In genomic region chr2:97656129-97656755, GRCh38 we compare ENCODE assay signal across 19 cellular contexts. TPM values are rescaled to one million over a fixed set of nuclear protein-coding genes. Genes with fewer than 3 reads are reported as not detected.
"Had no signal": no experiment of that assay in that cellular context is flagged by ENCODE, and none has a peak within 500 bp of the region (broad histone marks: within the 10 kb centered on the region; RNA-seq: fewer than 3 reads in every experiment).

No MANE protein-coding gene starts in this region.

- H3K9me3 ChIP-seq: mucosa of descending colon, neutrophil had no signal

- H3K4me3 ChIP-seq: cardiac muscle cell, dorsolateral prefrontal cortex, mucosa of descending colon had no signal

- H3K27me3 ChIP-seq: cardiac muscle cell, dorsolateral prefrontal cortex, neutrophil had no signal

- FAIRE-seq: astrocyte, keratinocyte had no signal

- DNase-seq: activated CD4-positive, alpha-beta T cell treated with anti-CD3 and anti-CD28 coated beads, Interleukin-2, amount 50 U/mL, for 4 hours; activated CD4-positive, CD25-positive, alpha-beta regulatory T cell treated with anti-CD3 and anti-CD28 coated beads, Interleukin-2, amount 50 U/mL, for 72 hours; activated CD8-positive, alpha-beta memory T cell treated with anti-CD3 and anti-CD28 coated beads, Interleukin-2, amount 10 ng/mL, durations not matched to agents 7 days and 5 days; activated naive CD4-positive, alpha-beta T cell treated with anti-CD3 and anti-CD28 coated beads, Interleukin-2, amount 10 ng/mL, durations not matched to agents 7 days and 5 days; activated T-cell treated with anti-CD3 and anti-CD28 coated beads, Interleukin-2, amount 50 U/mL, for 1 hour; dorsolateral prefrontal cortex; hippocampal formation; mucosa of descending colon; naive thymus-derived CD4-positive, alpha-beta T cell; T-cell had no signal

- H3K27ac ChIP-seq: cardiac muscle cell, neutrophil had no signal

- ATAC-seq: activated CD8-positive, alpha-beta memory T cell treated with anti-CD3 and anti-CD28 coated beads, Interleukin-2, amount 10 ng/mL, durations not matched to agents 7 days and 5 days; esophagus mucosa; left lobe of liver; mucosa of descending colon; naive thymus-derived CD4-positive, alpha-beta T cell; stimulated activated effector memory CD8-positive, alpha-beta T cell treated with anti-CD3 and anti-CD28 coated beads, Interleukin-12 subunit alpha, Interleukin-12 subunit beta, amount 100 ng/mL, for 72 hours; T-cell had no signal

RNA-seq across cellular contexts. Expression of gene ZAP70, which starts 57.1 kb away (rescaled TPM):
- total RNA-seq: lung microvascular endothelial cell, renal cortical epithelial cell had no signal
